ENCODE assay signal across 1 cellular context in genomic region chr16:19175492-19176262, GRCh38.
TF ChIP-seq lines count a peak whose summit lies in the region.

No MANE protein-coding gene starts in this region.

TF ChIP-seq in H1, 55 proteins besides CTCF, POLR2A, EP300 and RAD21 (continued from another document):
- TF ChIP-seq EGR1 (IDR thresholded peaks at IDR 0.05; ENCODE audit: borderline replicate concordance, low read depth, low read length) (no peak), SP4 (IDR thresholded peaks at IDR 0.05; ENCODE audit: low read length) (no peak), RXRA (IDR thresholded peaks at IDR 0.05; ENCODE audit: insufficient read depth, low read depth, low read length) (no peak), KDM1A (IDR thresholded peaks at IDR 0.05; ENCODE audit: borderline replicate concordance, low read length) (0 out of 2 replicates have a peak, but pooled peaks have one; percentile 27)
